Comparison of ENCODE assay signal across 12 cellular contexts in genomic region chr18:48959921-48960920, GRCh38. TPM values are rescaled to one million over a fixed set of nuclear protein-coding genes. Genes with fewer than 3 reads are reported as not detected.
DNase-seq lines count a peak whose midpoint lies in the region; ATAC-seq and TF ChIP-seq lines count a peak whose summit lies in the region.
"Had no signal": no experiment of that assay in that cellular context is flagged by ENCODE, and none has a peak within 500 bp of the region (broad histone marks: within the 10 kb centered on the region; RNA-seq: fewer than 3 reads in every experiment).

No MANE protein-coding gene starts in this region.

- DNase-seq in HT1080 (ENCODE audit: low read depth) (peak; percentile 68), hepatocyte (ENCODE audit: low spot score) (peak; percentile 34), COLO829 (ENCODE audit: low spot score) (no peak), germinal center (ENCODE audit: low spot score) (no peak), anterior cingulate cortex (lab: John Stamatoyannopoulos, UW) (no peak)
- DNase-seq: GOT3, NCI-H1092 treated with DMSO at 0.1 percent for 48 hours, upper lobe of right lung had no signal

- H3K9me2 ChIP-seq in hepatocyte (replicated peaks; ENCODE audit: insufficient read depth): no peaks in the 10 kb centered on the region

- WGBS in hepatocyte (ENCODE audit: low lambda C conversion rate, missing lambda C conversion rate): 61% methylated on average over 17 of the region's 17 CpGs

- H2AFZ ChIP-seq in hepatocyte: no peak overlapping the region

- H3K9ac ChIP-seq in skeletal muscle tissue (ENCODE audit: low read depth in 1 of 3, low read length in 3 of 3): no peak overlapping the region

- H3K27me3 ChIP-seq in hepatocyte: no peaks in the 10 kb centered on the region
- H3K27me3 ChIP-seq in skeletal muscle tissue (ENCODE audit: control insufficient read depth in 3 of 3, insufficient read depth in 3 of 3, low read length in 3 of 3): no peaks in the 10 kb centered on the region
- H3K27me3 ChIP-seq: upper lobe of right lung had no signal

- no peak overlapping the region for H3K4me2 ChIP-seq in hepatocyte

- H3K36me3 ChIP-seq in hepatocyte (replicated peaks; ENCODE audit: insufficient read depth, low read depth) (no peaks in the 10 kb centered on the region), skeletal muscle tissue (ENCODE audit: control insufficient read depth in 3 of 3, insufficient read depth in 3 of 3, low read length in 3 of 3) (no peaks in the 10 kb centered on the region)
- H3K36me3 ChIP-seq: upper lobe of right lung had no signal

- no peaks in the 10 kb centered on the region for H4K20me1 ChIP-seq in hepatocyte (ENCODE audit: insufficient read depth, poor library complexity, severe bottlenecking)

- H3K4me3 ChIP-seq in hepatocyte: no peak overlapping the region
- H3K4me3 ChIP-seq in skeletal muscle tissue (ENCODE audit: low read length in 3 of 3): no peak overlapping the region
- H3K4me3 ChIP-seq: upper lobe of right lung had no signal

- ATAC-seq in SK-N-SH treated with all-trans-retinoic acid at 6 μM for 48 hours (peak; percentile 61), GM18907 (IDR thresholded peaks at IDR 0.05; ENCODE audit: unreplicated experiment) (no peak)
- ATAC-seq: esophagus mucosa, upper lobe of right lung had no signal

- no peaks in the 10 kb centered on the region for H3K79me2 ChIP-seq in hepatocyte

- H3K4me1 ChIP-seq in hepatocyte (ENCODE audit: insufficient read depth): peaks cover 25% of the 10 kb centered on the region
- H3K4me1 ChIP-seq in skeletal muscle tissue (ENCODE audit: control insufficient read depth in 3 of 3, insufficient read depth in 3 of 3, low read length in 3 of 3): peaks cover 21 to 25% (median 23%) of the 10 kb centered on the region in 3 donors

- peak overlapping the region; percentile 58 for H3K27ac ChIP-seq in hepatocyte
- peak overlapping the region; percentile 42 for H3K27ac ChIP-seq in skeletal muscle tissue (ENCODE audit: low read depth, low read length)
- H3K27ac ChIP-seq: upper lobe of right lung had no signal

- TF ChIP-seq CTCF in hepatocyte (IDR thresholded peaks at IDR 0.05; ENCODE audit: poor library complexity): no peak

- H3K9me3 ChIP-seq in hepatocyte (ENCODE audit: low read depth) (no peaks in the 10 kb centered on the region), skeletal muscle tissue (ENCODE audit: control insufficient read depth in 3 of 3, low read length in 3 of 3) (no peaks in the 10 kb centered on the region)
- H3K9me3 ChIP-seq: upper lobe of right lung had no signal

TF ChIP-seq in SK-N-SH treated with all-trans-retinoic acid at 6 μM for 48 hours, 23 proteins besides CTCF, POLR2A, EP300 and RAD21:
- TF ChIP-seq OSR1 (CRISPR knock-in tag; IDR thresholded peaks at IDR 0.05) (no peak), TOX (CRISPR knock-in tag; IDR thresholded peaks at IDR 0.05; ENCODE audit: borderline replicate concordance) (no peak), POU6F1 (CRISPR knock-in tag; IDR thresholded peaks at IDR 0.05; ENCODE audit: borderline replicate concordance, low read depth) (no peak), ARNTL (CRISPR knock-in tag; IDR thresholded peaks at IDR 0.05; ENCODE audit: borderline replicate concordance, low read depth) (no peak), ZC3H10 (CRISPR knock-in tag; IDR thresholded peaks at IDR 0.05) (no peak), SNAI2 (CRISPR knock-in tag; IDR thresholded peaks at IDR 0.05) (no peak)

RNA-seq across cellular contexts. Expression of gene SMAD7, which starts 9.5 kb away (rescaled TPM):
- 17.8 and 19.6 TPM in 2 replicates for total RNA-seq in HT1080 (2014; rRNA removed; shearing (Covaris generic))
- polyA plus RNA-seq in HT1080 (2015; cell fraction: cytosol; rRNA removed): 12.1 and 14.0 TPM in 2 replicates
- 21.4 and 26.5 TPM in 2 replicates for polyA plus RNA-seq in HT1080 (2015; cell fraction: nucleus; rRNA removed)
- total RNA-seq in hepatocyte: 66.2 and 71.1 TPM in 2 replicates
- 61.5 and 65.4 TPM in 2 replicates for polyA plus RNA-seq in hepatocyte
- total RNA-seq in skeletal muscle tissue: 8.9 TPM

Comparison
In these comparisons a context has a peak if more than half of its experiments do, and no peak if none do; other contexts are left out.
1. DNase-seq: peak in HT1080 (single experiment) and hepatocyte (single experiment); none in COLO829 (single experiment), germinal center (single experiment) and anterior cingulate cortex (0 of 58).